ENCODE assay signal across 8 cellular contexts in genomic region chr15:77993970-77994693, GRCh38.
DNase-seq lines count a peak whose midpoint lies in the region; ATAC-seq and TF ChIP-seq lines count a peak whose summit lies in the region.
"Not testable (repeated sequence)": the region's sequence is repeated elsewhere in the genome, so short reads cannot be mapped to it uniquely, and the experiment has no call there.

No MANE protein-coding gene starts in this region.

- not testable (repeated sequence) for H3K27me3 Mint-ChIP-seq in activated naive CD8-positive, alpha-beta T cell treated with anti-CD3 and anti-CD28 coated beads, Interleukin-2, amount 50 U/mL, for 24 hours

- not testable (repeated sequence) for TF ChIP-seq CTCF in OCI-LY7 (conservative IDR thresholded peaks at IDR 0.05; ENCODE audit: low read length); foreskin fibroblast (IDR thresholded peaks at IDR 0.05; ENCODE audit: low read depth, low read length)

- H3K79me2 ChIP-seq in OCI-LY7 (ENCODE audit: insufficient read depth, low read depth, low read length), result not testable (repeated sequence)

- H3K4me3 Mint-ChIP-seq in activated naive CD8-positive, alpha-beta T cell treated with anti-CD3 and anti-CD28 coated beads, Interleukin-2, amount 50 U/mL, for 24 hours, result not testable (repeated sequence)

- peaks cover 57% of the 10 kb centered on the region for H3K4me1 ChIP-seq in OCI-LY7 (ENCODE audit: insufficient read depth, low read length, poor library complexity, severe bottlenecking)

- peaks cover 12% of the 10 kb centered on the region for H3K4me1 Mint-ChIP-seq in activated naive CD8-positive, alpha-beta T cell treated with anti-CD3 and anti-CD28 coated beads, Interleukin-2, amount 50 U/mL, for 24 hours

- not testable (repeated sequence) for H4K20me1 ChIP-seq in OCI-LY7 (ENCODE audit: insufficient read depth, low read length)

- H3K9me2 ChIP-seq in OCI-LY7 (ENCODE audit: insufficient read depth, low read length), result not testable (repeated sequence)

- H3K36me3 ChIP-seq in OCI-LY7 (ENCODE audit: insufficient read depth, low read length), result peaks cover 15% of the 10 kb centered on the region; the same call in 1 of the 2 replicates

- H3K4me3 ChIP-seq in OCI-LY7 (ENCODE audit: low read depth, low read length, poor library complexity, severe bottlenecking), result peak overlapping the region; percentile 24
- not testable (repeated sequence) for H3K4me3 ChIP-seq in foreskin fibroblast (ENCODE audit: low read depth in 1 of 2, low read length in 2 of 2)

- H3K27ac Mint-ChIP-seq in activated naive CD8-positive, alpha-beta T cell treated with anti-CD3 and anti-CD28 coated beads, Interleukin-2, amount 50 U/mL, for 24 hours, result not testable (repeated sequence)

- not testable (repeated sequence) for BruUV-seq in OCI-LY7 (replicated peaks; lab: Mats Ljungman, UMichigan)

- H3K4me2 ChIP-seq in OCI-LY7 (ENCODE audit: low read length), result peak overlapping the region; percentile 67

- H3K9me3 ChIP-seq in OCI-LY7 (ENCODE audit: low read length), result not testable (repeated sequence)

- POLR2A ChIA-PET in OCI-LY7 (lab: Charles Lee), result not testable (repeated sequence)

- intact Hi-C loops in OCI-LY7 (cut with micrococcal nuclease; ENCODE audit: unreplicated experiment), result loop anchor here (1.0 kb wide), 1 partner anchor 35 kb away; no protein-coding TSS in a partner anchor

- not testable (repeated sequence) for H3K36me3 Mint-ChIP-seq in activated naive CD8-positive, alpha-beta T cell treated with anti-CD3 and anti-CD28 coated beads, Interleukin-2, amount 50 U/mL, for 24 hours (ENCODE audit: low read depth)

- peak; percentile 73 for ATAC-seq in GM21381 (IDR thresholded peaks at IDR 0.05; ENCODE audit: unreplicated experiment)
- peak; percentile 58 for ATAC-seq in HG03280 (IDR thresholded peaks at IDR 0.05; ENCODE audit: unreplicated experiment)
- ATAC-seq in activated naive CD8-positive, alpha-beta T cell treated with anti-CD3 and anti-CD28 coated beads, Interleukin-2, amount 50 U/mL, for 24 hours, result peak; percentile 65

- CTCF ChIA-PET in OCI-LY7 (lab: Charles Lee; ENCODE audit: unreplicated experiment), result interaction anchor here (1.2 to 1.5 kb wide), 2 partner anchors 35 to 115 kb away, joined by 3 read pairs; no protein-coding TSS in a partner anchor

- peak overlapping the region; percentile 82 for H3K27ac ChIP-seq in OCI-LY7 (ENCODE audit: low read depth, low read length, poor library complexity, severe bottlenecking)
- peak overlapping the region; percentile 80 for H3K27ac ChIP-seq in temporal lobe (ENCODE audit: low read depth, low read length)

- H3K9me3 Mint-ChIP-seq in activated naive CD8-positive, alpha-beta T cell treated with anti-CD3 and anti-CD28 coated beads, Interleukin-2, amount 50 U/mL, for 24 hours, result not testable (repeated sequence)

- H2AFZ ChIP-seq in OCI-LY7 (ENCODE audit: low read length), result not testable (repeated sequence)

- DNase-seq in Daoy (ENCODE audit: low read depth) (peak; percentile 98), OCI-LY7 (ENCODE audit: low spot score) (peak; percentile 87), foreskin fibroblast (peak; percentile 92 to 96), myocyte (ENCODE audit: low read depth) (peak; percentile 98)
- DNase-seq in activated naive CD8-positive, alpha-beta T cell treated with anti-CD3 and anti-CD28 coated beads, Interleukin-2, amount 50 U/mL, for 24 hours, result peak; percentile 32

Comparison
In these comparisons a context has a peak if more than half of its experiments do, and no peak if none do; other contexts are left out.
1. DNase-seq: peak in every context shown above with its lines; median percentile 98 in Daoy; 98 in myocyte; 94 in foreskin fibroblast; 87 in OCI-LY7; 32 in activated naive CD8-positive, alpha-beta T cell treated with anti-CD3 and anti-CD28 coated beads, Interleukin-2, amount 50 U/mL, for 24 hours.